Comparison of ENCODE assay signal across 8 cellular contexts in the genomic region with DNA sequence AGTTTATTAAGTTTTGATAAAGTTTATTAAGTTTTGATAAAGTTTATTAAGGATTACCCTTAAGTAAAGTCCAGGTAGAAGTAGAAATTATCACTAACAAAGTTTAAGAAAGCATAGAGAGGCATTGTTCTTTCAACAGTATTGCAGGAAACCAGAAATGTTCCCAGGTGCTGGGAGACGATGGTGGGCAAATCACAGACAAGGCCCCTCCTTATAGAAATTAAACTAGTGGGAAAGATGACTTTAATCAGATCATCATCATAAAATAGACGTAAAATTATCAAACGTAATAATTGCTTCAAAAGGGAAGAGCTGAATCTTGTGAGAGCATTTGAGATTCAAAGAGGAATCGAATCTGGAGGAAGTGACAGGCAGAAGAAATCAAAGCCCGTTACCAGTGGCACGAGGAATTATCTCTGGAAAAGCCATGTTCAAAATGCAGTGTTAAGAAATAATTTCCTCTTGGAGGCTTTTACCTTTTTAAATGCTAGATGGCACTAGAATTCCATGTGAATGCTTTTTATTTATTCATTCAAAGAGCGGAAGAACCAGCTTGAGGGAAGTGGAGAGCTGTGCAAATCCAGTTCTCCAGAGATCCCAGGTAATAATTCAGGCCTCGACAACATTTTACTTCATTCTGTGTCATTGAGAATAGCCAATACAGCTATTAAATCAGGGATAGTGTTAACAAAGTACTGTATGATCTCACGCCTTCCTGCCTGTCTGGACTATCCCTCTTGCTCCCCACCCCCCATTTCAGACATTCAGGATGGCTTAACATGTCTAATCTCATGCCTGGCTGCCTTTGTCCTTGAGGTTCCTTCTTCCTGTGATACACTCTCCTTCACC. TPM values are rescaled to one million over a fixed set of nuclear protein-coding genes. Genes with fewer than 3 reads are reported as not detected.
DNase-seq lines count a peak whose midpoint lies in the region; ATAC-seq and TF ChIP-seq lines count a peak whose summit lies in the region.

No MANE protein-coding gene starts in this region.

- no peaks in the 10 kb centered on the region for H3K27me3 ChIP-seq in heart left ventricle

- H3K27me3 Mint-ChIP-seq in activated CD4-positive, alpha-beta T cell treated with anti-CD3 and anti-CD28 coated beads for 36 hours, result no peaks in the 10 kb centered on the region
- H3K27me3 Mint-ChIP-seq in activated naive CD8-positive, alpha-beta T cell treated with anti-CD3 and anti-CD28 coated beads for 36 hours, result no peaks in the 10 kb centered on the region

- intact Hi-C loops in activated CD4-positive, alpha-beta T cell treated with anti-CD3 and anti-CD28 coated beads for 36 hours (cut with DNase I, micrococcal nuclease), result loop anchor here (2.0 to 10.0 kb wide), 11 partner anchors 89 to 1641 kb away; a partner anchor contains a TSS
- intact Hi-C loops in heart left ventricle (cut with DNase I), result loop anchor here in 9 of 10 donors (1.0 to 10.0 kb wide), 17 partner anchors 39 to 411 kb away; a partner anchor contains a TSS

- peak overlapping the region; percentile 91 for H3K27ac Mint-ChIP-seq in activated CD4-positive, alpha-beta T cell treated with anti-CD3 and anti-CD28 coated beads for 36 hours
- H3K27ac Mint-ChIP-seq in activated naive CD8-positive, alpha-beta T cell treated with anti-CD3 and anti-CD28 coated beads for 36 hours, result peak overlapping the region; percentile 93

- H3K36me3 Mint-ChIP-seq in activated CD4-positive, alpha-beta T cell treated with anti-CD3 and anti-CD28 coated beads for 36 hours (ENCODE audit: low read depth), result peaks cover 8% of the 10 kb centered on the region
- H3K36me3 Mint-ChIP-seq in activated naive CD8-positive, alpha-beta T cell treated with anti-CD3 and anti-CD28 coated beads for 36 hours, result peaks cover 19% of the 10 kb centered on the region

- H3K9me3 Mint-ChIP-seq in activated CD4-positive, alpha-beta T cell treated with anti-CD3 and anti-CD28 coated beads for 36 hours (ENCODE audit: low read depth), result no peaks in the 10 kb centered on the region
- H3K9me3 Mint-ChIP-seq in activated naive CD8-positive, alpha-beta T cell treated with anti-CD3 and anti-CD28 coated beads for 36 hours, result no peaks in the 10 kb centered on the region

- no peak for DNase-seq in activated CD4-positive, alpha-beta T cell treated with anti-CD3 and anti-CD28 coated beads for 36 hours
- DNase-seq in activated CD4-positive, alpha-beta T cell treated with anti-CD3 and anti-CD28 coated beads for 4 hours, result no peak
- DNase-seq in NCI-H1694 treated with DMSO at 0.1 percent for 48 hours (lab: John Stamatoyannopoulos, UW) (peak; percentile 62), heart left ventricle (peak in 1 of 5 donors; percentile 6), renal cortical epithelial cell (ENCODE audit: low read depth) (peak; percentile 70)
- no peak for DNase-seq in activated naive CD8-positive, alpha-beta T cell treated with anti-CD3 and anti-CD28 coated beads for 36 hours

- H3K27ac ChIP-seq in heart left ventricle, result peak overlapping the region; percentile 81 to 99 (median 94)

- ATAC-seq in activated CD4-positive, alpha-beta T cell treated with anti-CD3 and anti-CD28 coated beads for 36 hours, result no peak
- ATAC-seq in heart left ventricle, result no peak
- ATAC-seq in GM19023 (IDR thresholded peaks at IDR 0.05; ENCODE audit: unreplicated experiment), result no peak
- ATAC-seq in GM21423 (IDR thresholded peaks at IDR 0.05; ENCODE audit: unreplicated experiment), result no peak

- TF ChIP-seq POLR2A in heart left ventricle (IDR thresholded peaks at IDR 0.05), result no peak

- TF ChIP-seq CTCF in heart left ventricle (IDR thresholded peaks at IDR 0.05), result peak in 11 of 12 donors; percentile 24 to 66 (median 48)

- peak overlapping the region in 11 of 12 donors; percentile 63 to 98 (median 77) for H3K4me3 ChIP-seq in heart left ventricle

- H3K4me3 Mint-ChIP-seq in activated CD4-positive, alpha-beta T cell treated with anti-CD3 and anti-CD28 coated beads for 36 hours, result peak overlapping the region; percentile 97
- peak overlapping the region; percentile 94 for H3K4me3 Mint-ChIP-seq in activated naive CD8-positive, alpha-beta T cell treated with anti-CD3 and anti-CD28 coated beads for 36 hours

- H3K36me3 ChIP-seq in heart left ventricle, result no peaks in the 10 kb centered on the region

- CTCF ChIA-PET in activated CD4-positive, alpha-beta T cell treated with anti-CD3 and anti-CD28 coated beads for 36 hours (lab: Charles Lee), result interaction anchor here (0.7 to 4.0 kb wide), 21 partner anchors 11 to 414 kb away, joined by 3 to 96 read pairs (median 5); a partner anchor contains a TSS

- H3K4me1 ChIP-seq in heart left ventricle, result peaks cover 0 to 69% (median 32%) of the 10 kb centered on the region in 12 donors

- H3K9me3 ChIP-seq in heart left ventricle, result no peaks in the 10 kb centered on the region

- peaks cover 41% of the 10 kb centered on the region for H3K4me1 Mint-ChIP-seq in activated CD4-positive, alpha-beta T cell treated with anti-CD3 and anti-CD28 coated beads for 36 hours
- peaks cover 42% of the 10 kb centered on the region for H3K4me1 Mint-ChIP-seq in activated naive CD8-positive, alpha-beta T cell treated with anti-CD3 and anti-CD28 coated beads for 36 hours

- POLR2A ChIA-PET in activated CD4-positive, alpha-beta T cell treated with anti-CD3 and anti-CD28 coated beads for 36 hours (lab: Charles Lee), result no interaction called here

- 34 to 42% (median 37%) methylated on average over 9 of the region's 9 CpGs for WGBS in heart left ventricle, 4 donors

RNA-seq across cellular contexts. Expression of a gene that starts 1.0 kb away (rescaled TPM):
- 10 to 100 TPM; 26.8 to 34.0 TPM for total RNA-seq in activated CD4-positive, alpha-beta T cell treated with anti-CD3 and anti-CD28 coated beads for 36 hours
- total RNA-seq in activated naive CD8-positive, alpha-beta T cell treated with anti-CD3 and anti-CD28 coated beads for 36 hours, result 10 to 100 TPM; 47.9 to 48.8 TPM
- total RNA-seq in heart left ventricle (10 to 100 TPM; 22.6 to 61.3 (median 31.9) TPM), renal cortical epithelial cell (99.2 and 104 TPM in 2 replicates)
- polyA plus RNA-seq in heart left ventricle, result 10 to 100 TPM; 16.2 to 58.5 TPM

RNA-seq across cellular contexts. Expression of a gene that starts 44.5 kb away (rescaled TPM):
- 10 to 100 TPM; 10.7 to 14.0 TPM for total RNA-seq in activated CD4-positive, alpha-beta T cell treated with anti-CD3 and anti-CD28 coated beads for 36 hours
- 10 to 100 TPM; 41.5 to 44.7 TPM for total RNA-seq in activated naive CD8-positive, alpha-beta T cell treated with anti-CD3 and anti-CD28 coated beads for 36 hours
- total RNA-seq in heart left ventricle, result 1 to 10 TPM in 5 of 9 donors, under 1 TPM in 4; 0.35 to 8.4 (median 1.5) TPM
- 1 to 10 TPM; 1.2 to 1.4 TPM for polyA plus RNA-seq in heart left ventricle
- not detected in 2 replicates for total RNA-seq in renal cortical epithelial cell

Comparison
In these comparisons a context has a peak if more than half of its experiments do, and no peak if none do; other contexts are left out.
1. DNase-seq: peak in NCI-H1694 treated with DMSO at 0.1 percent for 48 hours (single experiment) and renal cortical epithelial cell (single experiment); none in activated CD4-positive, alpha-beta T cell treated with anti-CD3 and anti-CD28 coated beads for 36 hours (single experiment), activated CD4-positive, alpha-beta T cell treated with anti-CD3 and anti-CD28 coated beads for 4 hours (0 of 2) and activated naive CD8-positive, alpha-beta T cell treated with anti-CD3 and anti-CD28 coated beads for 36 hours (single experiment).